Comparison of ENCODE assay signal across 9 cellular contexts in the genomic region with DNA sequence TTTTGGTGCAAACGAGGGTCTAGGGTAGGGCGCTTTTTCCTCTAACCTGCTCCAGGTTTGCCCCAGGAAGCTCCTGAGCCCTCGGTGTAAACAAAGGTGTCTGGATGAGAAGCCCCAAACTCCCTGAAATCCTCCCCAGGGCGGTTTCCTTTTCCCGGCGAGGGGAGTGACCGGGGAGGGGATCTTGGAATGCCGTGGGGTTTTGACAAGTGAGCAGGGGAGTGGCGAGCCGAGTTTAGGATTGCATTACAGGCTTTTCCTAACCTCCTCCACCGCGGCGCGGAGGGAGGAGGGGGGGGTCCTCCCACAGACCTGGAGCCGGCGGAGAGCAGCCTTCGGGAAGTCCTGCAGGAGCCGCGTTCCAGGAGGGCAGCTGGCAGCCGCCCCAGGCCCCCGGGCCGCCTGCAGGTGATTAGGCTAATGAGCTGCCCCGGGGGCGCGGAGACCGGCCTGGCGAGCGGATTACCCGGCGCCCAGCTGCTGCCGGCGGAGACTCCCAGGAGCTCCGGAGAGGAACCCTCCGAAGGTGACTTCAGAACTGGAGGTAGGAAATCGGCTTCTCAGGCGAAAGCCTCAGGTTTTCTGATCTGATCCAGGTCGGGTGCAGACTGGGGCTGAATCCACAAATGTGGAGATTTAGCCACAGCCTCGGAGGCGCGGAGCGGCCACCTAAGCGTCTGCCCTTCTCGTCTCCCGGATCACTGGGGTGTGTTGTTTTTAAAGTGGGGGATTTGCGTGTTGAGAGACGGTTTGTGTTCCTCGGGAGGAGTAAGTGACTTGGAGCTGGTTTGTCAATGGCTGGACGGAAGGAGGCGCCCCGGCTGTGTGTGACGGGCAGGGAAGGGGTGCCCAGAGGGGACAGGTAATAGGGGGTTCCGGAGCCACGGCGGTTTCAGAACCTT.
DNase-seq lines count a peak whose midpoint lies in the region; ATAC-seq, FAIRE-seq and TF ChIP-seq lines count a peak whose summit lies in the region.
"Had no signal": no experiment of that assay in that cellular context is flagged by ENCODE, and none has a peak within 500 bp of the region (broad histone marks: within the 10 kb centered on the region; RNA-seq: fewer than 3 reads in every experiment).

No MANE protein-coding gene starts in this region.

- FAIRE-seq in GM12892 (lab: Jason Lieb, UNC) = no peak
- FAIRE-seq: GM18507 had no signal

- no peak for TF ChIP-seq POLR2A in GM12892 (IDR thresholded peaks at IDR 0.05; ENCODE audit: low read depth, low read length)

- peak overlapping the region; percentile 95 for H2AFZ ChIP-seq in neuronal stem cell (ENCODE audit: low read length)

- H3K27ac ChIP-seq in neuronal stem cell (replicated peaks; ENCODE audit: low read length) = no peak overlapping the region

- peak overlapping the region; percentile 49 for H3K18ac ChIP-seq in neuronal stem cell (ENCODE audit: low read length)

- H2BK5ac ChIP-seq in neuronal stem cell (ENCODE audit: low read length) = no peak overlapping the region

- intact Hi-C loops in Right ventricle myocardium inferior (cut with DNase I) = loop anchor here (10.0 kb wide), 1 partner anchor 180 kb away; no protein-coding TSS in a partner anchor

- H3K36me3 ChIP-seq in neuronal stem cell (replicated peaks in 1 of 2; ENCODE audit: control insufficient read depth in 2 of 2, insufficient read depth in 2 of 2, low read length in 2 of 2) = no peaks in the 10 kb centered on the region

- WGBS in neuronal stem cell (ENCODE audit: extremely low coverage in 2 of 2, insufficient read length in 2 of 2, insufficient replicate concordance in 1 of 2), 2 donors = no CpG with 5 or more reads among the region's 54 CpGs

- no peaks in the 10 kb centered on the region for H3K79me1 ChIP-seq in neuronal stem cell (ENCODE audit: low read depth, low read length)

- no peak for DNase-seq in AG09319 (ENCODE audit: extremely low read depth, low read depth)
- peak; percentile 30 for DNase-seq in NCI-H1105 treated with DMSO at 0.1 percent for 48 hours (lab: John Stamatoyannopoulos, UW)
- DNase-seq in Right ventricle myocardium inferior (ENCODE audit: missing footprints) = peak; percentile 76
- DNase-seq in neuronal stem cell (ENCODE audit: low spot score) = peak; percentile 69
- no peak for DNase-seq in NCI-H1694 treated with DMSO at 0.1 percent for 48 hours (lab: John Stamatoyannopoulos, UW)
- no peak for DNase-seq in GM12892 (ENCODE audit: insufficient read length)
- no peak for DNase-seq in NCI-H510A treated with DMSO at 0.1 percent for 48 hours (lab: John Stamatoyannopoulos, UW)

- H3K4me1 ChIP-seq in neuronal stem cell (ENCODE audit: control insufficient read depth in 2 of 2, insufficient read depth in 1 of 2, low read depth in 1 of 2, low read length in 2 of 2) = peaks cover 8% of the 10 kb centered on the region in 2 donors

- H3K14ac ChIP-seq in neuronal stem cell (ENCODE audit: low read length) = no peak overlapping the region

- H3K27me3 Mint-ChIP-seq in activated naive CD8-positive, alpha-beta T cell = peaks cover 6% of the 10 kb centered on the region

- peak overlapping the region; percentile 16 for H3K27ac Mint-ChIP-seq in activated naive CD8-positive, alpha-beta T cell

- peak; percentile 58 for ATAC-seq in Right ventricle myocardium inferior

- peak overlapping the region; percentile 65 for H2BK15ac ChIP-seq in neuronal stem cell (ENCODE audit: low read length)

- H4K91ac ChIP-seq in neuronal stem cell (ENCODE audit: low read depth, low read length, poor library complexity) = no peak overlapping the region

- H2BK120ac ChIP-seq in neuronal stem cell (ENCODE audit: low read depth, low read length) = no peak overlapping the region

- H3K27me3 ChIP-seq in neuronal stem cell (ENCODE audit: control insufficient read depth in 3 of 3, insufficient read depth in 3 of 3, low read depth in 1 of 3, low read length in 3 of 3) = peaks cover 0 to 4% (median 0%) of the 10 kb centered on the region in 3 experiments

- TF ChIP-seq CTCF in AG09319 (IDR thresholded peaks at IDR 0.05; ENCODE audit: low read depth, low read length) = peak; percentile 26

- H4K8ac ChIP-seq in neuronal stem cell (ENCODE audit: low read depth, low read length) = no peak overlapping the region

- H3K4ac ChIP-seq in neuronal stem cell (ENCODE audit: low read length) = no peak overlapping the region

- H3K36me3 Mint-ChIP-seq in activated naive CD8-positive, alpha-beta T cell = peaks cover 12% of the 10 kb centered on the region

- H3K4me3 ChIP-seq in neuronal stem cell (ENCODE audit: low read length in 2 of 2) = peak overlapping the region; percentile 63 to 82

- H3K4me1 Mint-ChIP-seq in activated naive CD8-positive, alpha-beta T cell (ENCODE audit: low read depth) = peaks cover 26% of the 10 kb centered on the region

- no peak overlapping the region for H3K9ac ChIP-seq in neuronal stem cell (ENCODE audit: low read depth, low read length, poor library complexity)

- peak overlapping the region; percentile 10 for H3K23ac ChIP-seq in neuronal stem cell (ENCODE audit: low read depth, low read length, poor library complexity)

- H3K9me3 ChIP-seq in neuronal stem cell (replicated peaks in 1 of 2; ENCODE audit: control insufficient read depth in 2 of 2, insufficient read depth in 1 of 2, low read depth in 1 of 2, low read length in 2 of 2) = peaks cover 2 to 12% of the 10 kb centered on the region in 2 donors

- H3K4me3 Mint-ChIP-seq in activated naive CD8-positive, alpha-beta T cell = peak overlapping the region; percentile 86

- H3K4me2 ChIP-seq in neuronal stem cell (ENCODE audit: insufficient read depth, low read length, poor library complexity, severe bottlenecking) = peak overlapping the region; percentile 90

- no peak overlapping the region for H2BK12ac ChIP-seq in neuronal stem cell (ENCODE audit: low read length)

- no peak overlapping the region for H2AK5ac ChIP-seq in neuronal stem cell (ENCODE audit: low read depth, low read length)

- H3K9me3 Mint-ChIP-seq in activated naive CD8-positive, alpha-beta T cell (ENCODE audit: low read depth) = peaks cover 9% of the 10 kb centered on the region

Comparison
In these comparisons a context has a peak if more than half of its experiments do, and no peak if none do; other contexts are left out.
1. DNase-seq: peak in NCI-H1105 treated with DMSO at 0.1 percent for 48 hours (single experiment), Right ventricle myocardium inferior (single experiment) and neuronal stem cell (single experiment); none in AG09319 (single experiment), NCI-H1694 treated with DMSO at 0.1 percent for 48 hours (single experiment), GM12892 (single experiment) and NCI-H510A treated with DMSO at 0.1 percent for 48 hours (single experiment).